In genomic region chr11:70233962-70234361, GRCh38 we compare ENCODE assay signal across 20 cellular contexts. TPM values are rescaled to one million over a fixed set of nuclear protein-coding genes. Genes with fewer than 3 reads are reported as not detected.
DNase-seq lines count a peak whose midpoint lies in the region; ATAC-seq, FAIRE-seq and TF ChIP-seq lines count a peak whose summit lies in the region.
"Had no signal": no experiment of that assay in that cellular context is flagged by ENCODE, and none has a peak within 500 bp of the region (broad histone marks: within the 10 kb centered on the region; RNA-seq: fewer than 3 reads in every experiment).

No MANE protein-coding gene starts in this region.

- no peaks in the 10 kb centered on the region for H3K4me1 Mint-ChIP-seq in activated naive CD8-positive, alpha-beta T cell treated with anti-CD3 and anti-CD28 coated beads, Interleukin-2, amount 50 U/mL, for 24 hours
- H3K4me1 Mint-ChIP-seq in activated naive CD8-positive, alpha-beta T cell treated with anti-CD3 and anti-CD28 coated beads for 36 hours = no peaks in the 10 kb centered on the region
- H3K4me1 Mint-ChIP-seq: CD8-positive, alpha-beta memory T cell had no signal

- H3K27ac Mint-ChIP-seq in activated naive CD8-positive, alpha-beta T cell treated with anti-CD3 and anti-CD28 coated beads, Interleukin-2, amount 50 U/mL, for 24 hours = no peak overlapping the region
- H3K27ac Mint-ChIP-seq in activated naive CD8-positive, alpha-beta T cell treated with anti-CD3 and anti-CD28 coated beads for 36 hours = no peak overlapping the region
- H3K27ac Mint-ChIP-seq: CD8-positive, alpha-beta memory T cell had no signal

- in situ Hi-C loops in HAP-1 (cut with MboI; ENCODE audit: low sequenced_read_pairs) = no loop called here

- POLR2A ChIA-PET in RWPE1 (lab: Yijun Ruan, JAX; ENCODE audit: low non-redundant PET) = no interaction called here

- no peak for FAIRE-seq in D721Med (lab: Jason Lieb, UNC)

- H3K36me3 Mint-ChIP-seq in activated naive CD8-positive, alpha-beta T cell treated with anti-CD3 and anti-CD28 coated beads, Interleukin-2, amount 50 U/mL, for 24 hours (ENCODE audit: low read depth) = no peaks in the 10 kb centered on the region
- no peaks in the 10 kb centered on the region for H3K36me3 Mint-ChIP-seq in activated naive CD8-positive, alpha-beta T cell treated with anti-CD3 and anti-CD28 coated beads for 36 hours
- H3K36me3 Mint-ChIP-seq: CD8-positive, alpha-beta memory T cell had no signal

- DNase-seq in activated naive CD8-positive, alpha-beta T cell treated with anti-CD3 and anti-CD28 coated beads, Interleukin-2, amount 50 U/mL, for 24 hours = no peak
- no peak for DNase-seq in activated naive CD8-positive, alpha-beta T cell treated with anti-CD3 and anti-CD28 coated beads for 36 hours
- DNase-seq in RWPE1 (ENCODE audit: low spot score) (no peak), breast epithelium (ENCODE audit: low spot score in 2 of 2) (no peak), HAP-1 (ENCODE audit: low spot score in 2 of 2) (no peak), iPS-NIHi11 (ENCODE audit: low spot score) (no peak), D721Med (ENCODE audit: insufficient read length, low spot score) (no peak)
- no peak for DNase-seq in activated CD8-positive, alpha-beta memory T cell treated with anti-CD3 and anti-CD28 coated beads, Interleukin-2, amount 50 U/mL, for 48 hours
- DNase-seq: AML-193; CD8-positive, alpha-beta memory T cell; MV-4-11; NCI-H1694 treated with DMSO at 0.1 percent for 48 hours; NCI-H2081 treated with DMSO at 0.1 percent for 48 hours; NCI-H2171 treated with DMSO at 0.1 percent for 48 hours; NCI-H524 treated with DMSO at 0.1 percent for 48 hours; NCI-H82; SHP77 treated with DMSO at 0.1 percent for 48 hours; T-helper 1 cell had no signal

- intact Hi-C loops in breast epithelium (cut with DNase I; ENCODE audit: low total_unique reads) = no loop called here

- H3K4me3 ChIP-seq in breast epithelium = no peak overlapping the region
- H3K4me3 ChIP-seq in HAP-1 = no peak overlapping the region

- H3K36me3 ChIP-seq in breast epithelium (no peaks in the 10 kb centered on the region), HAP-1 (replicated peaks) (no peaks in the 10 kb centered on the region)

- CTCF ChIA-PET in RWPE1 (lab: Yijun Ruan, JAX) = interaction anchor here (0.6 kb wide), 1 partner anchor 982 kb away, joined by 3 read pairs; no protein-coding TSS in a partner anchor

- no peak for TF ChIP-seq POLR2A in breast epithelium (IDR thresholded peaks at IDR 0.05)

- no peaks in the 10 kb centered on the region for H3K9me3 ChIP-seq in breast epithelium
- no peaks in the 10 kb centered on the region for H3K9me3 ChIP-seq in HAP-1

- H3K4me3 Mint-ChIP-seq in activated naive CD8-positive, alpha-beta T cell treated with anti-CD3 and anti-CD28 coated beads, Interleukin-2, amount 50 U/mL, for 24 hours = no peak overlapping the region
- no peak overlapping the region for H3K4me3 Mint-ChIP-seq in activated naive CD8-positive, alpha-beta T cell treated with anti-CD3 and anti-CD28 coated beads for 36 hours
- H3K4me3 Mint-ChIP-seq: CD8-positive, alpha-beta memory T cell; HFFc6 had no signal

- H3K27ac ChIP-seq in RWPE1 (peak overlapping the region; percentile 53), breast epithelium (peak overlapping the region; percentile 77 to 80)
- H3K27ac ChIP-seq: C4-2B had no signal

- H3K9me3 Mint-ChIP-seq in activated naive CD8-positive, alpha-beta T cell treated with anti-CD3 and anti-CD28 coated beads, Interleukin-2, amount 50 U/mL, for 24 hours = no peaks in the 10 kb centered on the region
- H3K9me3 Mint-ChIP-seq in activated naive CD8-positive, alpha-beta T cell treated with anti-CD3 and anti-CD28 coated beads for 36 hours = no peaks in the 10 kb centered on the region
- H3K9me3 Mint-ChIP-seq: CD8-positive, alpha-beta memory T cell; HFFc6 had no signal

- ATAC-seq in activated naive CD8-positive, alpha-beta T cell treated with anti-CD3 and anti-CD28 coated beads, Interleukin-2, amount 50 U/mL, for 24 hours = peak; percentile 24

- H3K27me3 Mint-ChIP-seq in activated naive CD8-positive, alpha-beta T cell treated with anti-CD3 and anti-CD28 coated beads, Interleukin-2, amount 50 U/mL, for 24 hours = peaks cover 5% of the 10 kb centered on the region
- H3K27me3 Mint-ChIP-seq in activated naive CD8-positive, alpha-beta T cell treated with anti-CD3 and anti-CD28 coated beads for 36 hours = no peaks in the 10 kb centered on the region

- H3K27me3 ChIP-seq in breast epithelium = no peaks in the 10 kb centered on the region
- H3K27me3 ChIP-seq in HAP-1 (ENCODE audit: low read depth) = no peaks in the 10 kb centered on the region

- no peaks in the 10 kb centered on the region for H3K4me1 ChIP-seq in breast epithelium
- no peaks in the 10 kb centered on the region for H3K4me1 ChIP-seq in HAP-1

- TF ChIP-seq CTCF in RWPE1 (conservative IDR thresholded peaks at IDR 0.05; ENCODE audit: low read depth) = no peak
- no peak for TF ChIP-seq CTCF in breast epithelium (IDR thresholded peaks at IDR 0.05)
- no peak for TF ChIP-seq CTCF in D721Med (IDR thresholded peaks at IDR 0.05; ENCODE audit: insufficient read depth, missing control alignments)

RNA-seq across cellular contexts. Expression of gene FADD, which starts 30.9 kb away (rescaled TPM):
- total RNA-seq in activated naive CD8-positive, alpha-beta T cell treated with anti-CD3 and anti-CD28 coated beads for 36 hours = 10 to 100 TPM; 31.5 to 32.7 TPM
- total RNA-seq in breast epithelium = 10 to 100 TPM; 17.6 to 33.1 (median 30.2) TPM

RNA-seq across cellular contexts. Expression of gene PPFIA1, which starts 36.5 kb away (rescaled TPM):
- 10 to 100 TPM; 29.5 to 30.9 TPM for total RNA-seq in activated naive CD8-positive, alpha-beta T cell treated with anti-CD3 and anti-CD28 coated beads for 36 hours
- 10 to 100 TPM; 52.2 to 80.8 (median 78.0) TPM for total RNA-seq in breast epithelium
